ENCODE assay signal across 8 cellular contexts in the genomic region with DNA sequence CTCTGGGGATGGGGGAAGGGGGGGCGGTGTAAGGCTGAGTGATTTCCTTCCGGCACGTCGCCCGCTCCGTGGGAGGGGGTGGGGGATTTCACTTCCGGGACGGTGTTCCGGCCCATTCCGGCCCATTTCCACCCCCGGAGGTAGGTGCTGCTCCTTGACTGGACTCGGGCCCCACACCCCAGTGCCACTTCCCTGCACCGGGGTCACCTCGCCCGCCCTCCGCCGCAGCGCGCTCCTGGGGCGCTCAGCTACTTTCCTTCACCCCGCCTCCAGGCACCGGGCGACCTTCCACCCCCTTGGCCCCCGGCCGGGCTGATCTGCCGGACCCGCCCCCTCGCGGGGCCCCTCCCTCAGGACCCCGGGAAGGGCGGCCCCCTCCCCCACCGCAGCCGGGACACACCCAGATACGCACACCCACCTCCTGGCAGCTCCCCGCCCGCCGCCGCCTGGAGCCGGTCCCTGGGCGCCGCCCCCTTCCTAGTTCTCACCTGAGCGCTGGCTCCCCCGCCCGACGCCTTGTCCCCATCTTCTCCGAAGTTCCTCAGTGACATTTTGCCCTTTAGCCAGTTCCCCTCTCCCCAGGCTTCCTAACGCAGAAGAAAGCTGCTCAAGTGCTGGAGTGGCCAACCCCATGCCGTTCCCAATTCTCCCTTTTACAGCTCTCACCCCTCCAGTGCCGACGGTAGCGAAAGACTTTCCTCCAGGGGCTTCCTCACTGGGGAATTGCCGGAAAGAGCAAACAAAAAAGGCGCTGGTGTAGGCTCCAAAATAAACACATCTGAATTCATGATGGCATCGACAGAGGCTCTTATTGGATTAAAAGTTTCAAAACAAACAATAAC. TPM values are rescaled to one million over a fixed set of nuclear protein-coding genes. Genes with fewer than 3 reads are reported as not detected.
DNase-seq lines count a peak whose midpoint lies in the region; ATAC-seq and TF ChIP-seq lines count a peak whose summit lies in the region.

A gene with protein sequence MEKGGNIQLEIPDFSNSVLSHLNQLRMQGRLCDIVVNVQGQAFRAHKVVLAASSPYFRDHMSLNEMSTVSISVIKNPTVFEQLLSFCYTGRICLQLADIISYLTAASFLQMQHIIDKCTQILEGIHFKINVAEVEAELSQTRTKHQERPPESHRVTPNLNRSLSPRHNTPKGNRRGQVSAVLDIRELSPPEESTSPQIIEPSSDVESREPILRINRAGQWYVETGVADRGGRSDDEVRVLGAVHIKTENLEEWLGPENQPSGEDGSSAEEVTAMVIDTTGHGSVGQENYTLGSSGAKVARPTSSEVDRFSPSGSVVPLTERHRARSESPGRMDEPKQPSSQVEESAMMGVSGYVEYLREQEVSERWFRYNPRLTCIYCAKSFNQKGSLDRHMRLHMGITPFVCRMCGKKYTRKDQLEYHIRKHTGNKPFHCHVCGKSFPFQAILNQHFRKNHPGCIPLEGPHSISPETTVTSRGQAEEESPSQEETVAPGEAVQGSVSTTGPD (plus strand): TSS at position 115 of the 842 bp plus-strand sequence. CDS start 1,846 bp downstream, outside the sequence.

- H3K4me3 ChIP-seq in DND-41 (ENCODE audit: low read depth in 1 of 2, low read length in 2 of 2) (peak within 1 kb of the TSS; percentile 67 to 73), MG63 (peak within 1 kb of the TSS; percentile 83), foreskin fibroblast (ENCODE audit: low read depth in 1 of 2, low read length in 2 of 2) (peak within 1 kb of the TSS; percentile 56 to 95), neutrophil (ENCODE audit: low read depth in 1 of 2, low read length in 1 of 2) (peak within 1 kb of the TSS; percentile 76 to 89)

- H4K8ac ChIP-seq in H9 (replicated peaks; ENCODE audit: insufficient read length, low read depth, low read length) = no peak within 1 kb of the TSS

- H3K4me3 Mint-ChIP-seq in H9 = peak within 1 kb of the TSS; percentile 98 to 99

- H3K4me1 Mint-ChIP-seq in H9 = peaks cover 33 to 45% of the 10 kb centered on the region in 2 experiments

- H3K9ac ChIP-seq in DND-41 (ENCODE audit: low read depth, low read length) (peak within 1 kb of the TSS; percentile 88), H9 (ENCODE audit: extremely low read depth, insufficient read length, low read length) (peak within 1 kb of the TSS; percentile 98)

- peak within 1 kb of the TSS; percentile 99 to 100 (median 99) for H3K27ac Mint-ChIP-seq in H9

- H2BK20ac ChIP-seq in H9 (ENCODE audit: low read depth, low read length, poor library complexity, severe bottlenecking) = no peak within 1 kb of the TSS

- H2BK15ac ChIP-seq in H9 (ENCODE audit: low read depth, low read length) = no peak within 1 kb of the TSS

- no peak within 1 kb of the TSS for H4K91ac ChIP-seq in H9 (ENCODE audit: insufficient read length, low read depth, low read length)

- H3K18ac ChIP-seq in H9 (ENCODE audit: insufficient read length, low read depth, low read length) = peak within 1 kb of the TSS; percentile 89

- no peaks in the 10 kb centered on the region for H3K27me3 ChIP-seq in DND-41 (ENCODE audit: insufficient read depth, low read length, poor library complexity)
- no peaks in the 10 kb centered on the region for H3K27me3 ChIP-seq in H9 (ENCODE audit: insufficient read depth, low read length)
- H3K27me3 ChIP-seq in MG63 = no peaks in the 10 kb centered on the region
- H3K27me3 ChIP-seq in neutrophil = no peaks in the 10 kb centered on the region

- DNase-seq in DND-41 (peak; percentile 91), H9 (peak; percentile 99), MG63 (peak; percentile 92), foreskin fibroblast (no peak), substantia nigra (lab: John Stamatoyannopoulos, UW) (peak in 33 of 49 donors; percentile 27 to 97 (median 81))
- DNase-seq in activated T-helper 9 cell treated with anti-CD3 and anti-CD28 coated beads, Interleukin-2, amount 50 U/mL, for 16 hours (ENCODE audit: low read depth) = peak; percentile 90

- H2BK120ac ChIP-seq in H9 (ENCODE audit: low read depth, low read length, poor library complexity, severe bottlenecking) = no peak within 1 kb of the TSS

- peaks cover 55 to 68% (median 59%) of the 10 kb centered on the region in 3 experiments for H3K36me3 Mint-ChIP-seq in H9 (ENCODE audit: insufficient read depth in 1 of 3, low read depth in 3 of 3)

- H2AFZ ChIP-seq in DND-41 (ENCODE audit: low read depth, low read length) (peak within 1 kb of the TSS; percentile 97), H9 (ENCODE audit: low read length) (peak within 1 kb of the TSS; percentile 37)

- H3K4me1 ChIP-seq in DND-41 (ENCODE audit: insufficient read depth, low read length) (peaks cover 70% of the 10 kb centered on the region), H9 (ENCODE audit: insufficient read depth, low read length) (no peaks in the 10 kb centered on the region), neutrophil (ENCODE audit: control insufficient read depth in 1 of 2, insufficient read depth in 1 of 2, low read depth in 1 of 2, low read length in 1 of 2) (peaks cover 42 to 66% of the 10 kb centered on the region in 2 experiments)

- H4K20me1 ChIP-seq in DND-41 (ENCODE audit: insufficient read depth, low read length) (peaks cover 27% of the 10 kb centered on the region; the same call in 1 of the 2 replicates), H9 (ENCODE audit: control insufficient read depth, insufficient read depth, insufficient read length) (no peaks in the 10 kb centered on the region)

- H3K14ac ChIP-seq in H9 (ENCODE audit: insufficient read depth, low read length) = peak within 1 kb of the TSS; percentile 99

- no peaks in the 10 kb centered on the region for H3K79me1 ChIP-seq in H9 (ENCODE audit: insufficient read depth, low read depth, low read length, poor library complexity, severe bottlenecking)

- H3K56ac ChIP-seq in H9 (ENCODE audit: insufficient read length, low read depth, low read length) = peak within 1 kb of the TSS; percentile 27

- H3K79me2 ChIP-seq in DND-41 (ENCODE audit: insufficient read depth, low read length) = peaks cover 36% of the 10 kb centered on the region
- H3K79me2 ChIP-seq in H9 (ENCODE audit: insufficient read depth, low read length) = peaks cover 16% of the 10 kb centered on the region; the same call in 1 of the 2 replicates

- TF ChIP-seq CTCF in DND-41 (IDR thresholded peaks at IDR 0.05; ENCODE audit: borderline replicate concordance, extremely low read depth, low read length, poor library complexity, severe bottlenecking) (no peak), H9 (conservative IDR thresholded peaks at IDR 0.05) (no peak), foreskin fibroblast (IDR thresholded peaks at IDR 0.05; ENCODE audit: low read depth, low read length) (no peak), neutrophil (IDR thresholded peaks at IDR 0.05) (peak; percentile 32)

- H3K23me2 ChIP-seq in H9 (ENCODE audit: insufficient read length, low read depth, low read length, poor library complexity, severe bottlenecking) = peaks cover 10% of the 10 kb centered on the region

- H3K9me3 ChIP-seq in DND-41 (ENCODE audit: insufficient read depth, low read length, severe bottlenecking) = no peaks in the 10 kb centered on the region
- no peaks in the 10 kb centered on the region for H3K9me3 ChIP-seq in H9 (ENCODE audit: control insufficient read depth, low read depth, low read length)
- H3K9me3 ChIP-seq in MG63 = no peaks in the 10 kb centered on the region
- no peaks in the 10 kb centered on the region for H3K9me3 ChIP-seq in neutrophil

- H3K36me3 ChIP-seq in DND-41 (ENCODE audit: insufficient read depth, low read length) = peaks cover 61% of the 10 kb centered on the region
- H3K36me3 ChIP-seq in MG63 = peaks cover 47% of the 10 kb centered on the region
- H3K36me3 ChIP-seq in neutrophil = peaks cover 28% of the 10 kb centered on the region

- H3K27ac ChIP-seq in DND-41 (ENCODE audit: low read length) (peak within 1 kb of the TSS; percentile 93), H9 (ENCODE audit: insufficient read length, low read depth, low read length) (peak within 1 kb of the TSS; percentile 68), neutrophil (peak within 1 kb of the TSS; percentile 95), substantia nigra (ENCODE audit: low read depth, low read length, poor library complexity, severe bottlenecking) (peak within 1 kb of the TSS; percentile 94)

- H3K4ac ChIP-seq in H9 (ENCODE audit: low read depth, low read length) = no peak within 1 kb of the TSS; the same call in 1 of the 2 replicates

- no CpG with 5 or more reads among the region's 54 CpGs for WGBS in H9 (ENCODE audit: extremely low coverage, insufficient read length, low lambda C conversion rate)

- ATAC-seq in DND-41 (ENCODE audit: insufficient read depth, low read depth) = peak; percentile 61

- no peak within 1 kb of the TSS for H3K23ac ChIP-seq in H9 (ENCODE audit: insufficient read length, low read depth, low read length)

- H3K4me2 ChIP-seq in DND-41 (ENCODE audit: insufficient read depth, low read length) (peak within 1 kb of the TSS; percentile 97), H9 (ENCODE audit: insufficient read depth, insufficient read length, low read length) (peak within 1 kb of the TSS; percentile 96)

- H3K27me3 Mint-ChIP-seq in H9 (ENCODE audit: low read depth) = peaks cover 3% of the 10 kb centered on the region; the same call in 1 of the 2 replicates

- no peak within 1 kb of the TSS for H3T11ph ChIP-seq in H9 (ENCODE audit: low read length)

- TF ChIP-seq POLR2A in Raji (IDR thresholded peaks at IDR 0.05; ENCODE audit: insufficient read depth, low read depth, low read length) = peak; percentile 51; the same call in 1 of the 2 replicates

- H4K5ac ChIP-seq in H9 (ENCODE audit: insufficient read length, low read depth, low read length) = peak within 1 kb of the TSS; percentile 95

- H2AK5ac ChIP-seq in H9 (ENCODE audit: insufficient read length, low read length) = no peak within 1 kb of the TSS

- no peak within 1 kb of the TSS for H2BK12ac ChIP-seq in H9 (ENCODE audit: insufficient read length, low read depth, low read length)

- peaks cover 0 to 9% of the 10 kb centered on the region in 2 experiments; a peak in 2 of 5 replicates for H3K9me3 Mint-ChIP-seq in H9

- H2BK5ac ChIP-seq in H9 (ENCODE audit: insufficient read length, low read length) = peak within 1 kb of the TSS; percentile 46

RNA-seq across cellular contexts. Expression of the gene that starts here (rescaled TPM):
- total RNA-seq in H9 (2021) = 10.6 and 12.0 TPM in 2 replicates
- total RNA-seq in MG63 (2014; rRNA removed; shearing (Covaris generic); ENCODE audit: low replicate concordance) = 3.1 and 3.2 TPM in 2 replicates

Comparison
In these comparisons a context has a peak if more than half of its experiments do, and no peak if none do; other contexts are left out.
1. DNase-seq: peak in DND-41 (single experiment), H9 (single experiment), MG63 (single experiment), activated T-helper 9 cell treated with anti-CD3 and anti-CD28 coated beads, Interleukin-2, amount 50 U/mL, for 16 hours (single experiment) and substantia nigra (33 of 49); none in foreskin fibroblast (0 of 2).
2. Peak in every context shown above with its lines, with median percentiles within 50 percentile points of each other: H3K27ac ChIP-seq and H3K4me3 ChIP-seq.